8 cellular contexts compared by ENCODE assay signal in genomic region chr14:20632448-20632830, GRCh38. TPM values are rescaled to one million over a fixed set of nuclear protein-coding genes. Genes with fewer than 3 reads are reported as not detected.
DNase-seq lines count a peak whose midpoint lies in the region; ATAC-seq, FAIRE-seq and TF ChIP-seq lines count a peak whose summit lies in the region.

No MANE protein-coding gene starts in this region.

- DNase-seq in activated CD4-positive, alpha-beta T cell treated with anti-CD3 and anti-CD28 coated beads for 48 hours = peak; percentile 47
- DNase-seq in activated CD4-positive, alpha-beta T cell treated with anti-CD3 and anti-CD28 coated beads for 1 hour = no peak
- DNase-seq in activated naive CD8-positive, alpha-beta T cell treated with anti-CD3 and anti-CD28 coated beads, Interleukin-2, amount 50 U/mL, for 24 hours = peak; percentile 48
- no peak for DNase-seq in mesothelial cell of epicardium (ENCODE audit: low spot score in 2 of 2, unreplicated experiment in 2 of 2)
- DNase-seq in frontal cortex (ENCODE audit: low spot score in 2 of 2) = no peak
- DNase-seq in lower leg skin (ENCODE audit: low spot score in 2 of 2) = no peak
- DNase-seq in UCSD-AML1 (lab: John Stamatoyannopoulos, UW; ENCODE audit: unreplicated experiment) = no peak

- intact Hi-C loops in lower leg skin (cut with DNase I; ENCODE audit: low total_unique reads) = no loop called here

- no peaks in the 10 kb centered on the region for H3K9me3 Mint-ChIP-seq in activated naive CD8-positive, alpha-beta T cell treated with anti-CD3 and anti-CD28 coated beads, Interleukin-2, amount 50 U/mL, for 24 hours
- H3K9me3 Mint-ChIP-seq in mesothelial cell of epicardium = peaks cover 16% of the 10 kb centered on the region

- peaks cover 55% of the 10 kb centered on the region for H3K27me3 Mint-ChIP-seq in activated naive CD8-positive, alpha-beta T cell treated with anti-CD3 and anti-CD28 coated beads, Interleukin-2, amount 50 U/mL, for 24 hours
- peaks cover 86% of the 10 kb centered on the region for H3K27me3 Mint-ChIP-seq in mesothelial cell of epicardium (ENCODE audit: low read depth)

- ATAC-seq in HG03159 (IDR thresholded peaks at IDR 0.05; ENCODE audit: unreplicated experiment) = peak; percentile 21
- ATAC-seq in activated naive CD8-positive, alpha-beta T cell treated with anti-CD3 and anti-CD28 coated beads, Interleukin-2, amount 50 U/mL, for 24 hours = peak; percentile 27

- H3K36me3 Mint-ChIP-seq in activated naive CD8-positive, alpha-beta T cell treated with anti-CD3 and anti-CD28 coated beads, Interleukin-2, amount 50 U/mL, for 24 hours (ENCODE audit: low read depth) = peaks cover 8% of the 10 kb centered on the region
- H3K36me3 Mint-ChIP-seq in mesothelial cell of epicardium = no peaks in the 10 kb centered on the region

- H3K27ac Mint-ChIP-seq in activated naive CD8-positive, alpha-beta T cell treated with anti-CD3 and anti-CD28 coated beads, Interleukin-2, amount 50 U/mL, for 24 hours = peak overlapping the region; percentile 92
- H3K27ac Mint-ChIP-seq in mesothelial cell of epicardium = peak overlapping the region; percentile 67

- H3K4me3 Mint-ChIP-seq in activated naive CD8-positive, alpha-beta T cell treated with anti-CD3 and anti-CD28 coated beads, Interleukin-2, amount 50 U/mL, for 24 hours = peak overlapping the region; percentile 85
- peak overlapping the region; percentile 77 for H3K4me3 Mint-ChIP-seq in mesothelial cell of epicardium

- TF ChIP-seq POLR2A in lower leg skin (IDR thresholded peaks at IDR 0.05) = no peak

- no peak overlapping the region for H3K4me3 ChIP-seq in lower leg skin (ENCODE audit: low read depth, poor library complexity, severe bottlenecking)

- no peak for TF ChIP-seq CTCF in mesothelial cell of epicardium (IDR thresholded peaks at IDR 0.05; ENCODE audit: unreplicated experiment)
- TF ChIP-seq CTCF in lower leg skin (IDR thresholded peaks at IDR 0.05) = no peak

- no peak for FAIRE-seq in frontal cortex (lab: Jason Lieb, UNC)

- 1 to 4% methylated on average over 19 of the region's 19 CpGs for WGBS in lower leg skin, 2 donors

- peaks cover 54% of the 10 kb centered on the region for H3K4me1 Mint-ChIP-seq in activated naive CD8-positive, alpha-beta T cell treated with anti-CD3 and anti-CD28 coated beads, Interleukin-2, amount 50 U/mL, for 24 hours
- H3K4me1 Mint-ChIP-seq in mesothelial cell of epicardium = peaks cover 31% of the 10 kb centered on the region

RNA-seq across cellular contexts. Expression of gene OR6S1, which starts 9.1 kb away (rescaled TPM):
- total RNA-seq in mesothelial cell of epicardium (not detected in 3 replicates), frontal cortex (not detected), lower leg skin (not detected)

RNA-seq across cellular contexts. Expression of gene RNASE12, which starts 41.3 kb away (rescaled TPM):
- total RNA-seq in mesothelial cell of epicardium (not detected in 3 replicates), frontal cortex (not detected), lower leg skin (not detected)

RNA-seq across cellular contexts. Expression of gene RNASE11, which starts 44.6 kb away (rescaled TPM):
- total RNA-seq in mesothelial cell of epicardium = not detected in 3 replicates
- not detected for total RNA-seq in frontal cortex
- not detected for total RNA-seq in lower leg skin

RNA-seq across cellular contexts. Expression of gene RNASE4, which starts 51.9 kb away (rescaled TPM):
- total RNA-seq in mesothelial cell of epicardium = 4.6 to 6.2 TPM (median 5.3 TPM) in 3 replicates
- 1.2 TPM for total RNA-seq in frontal cortex
- 100 to 1,000 TPM in 2 of 4 donors, 10 to 100 TPM in 2; 67.3 to 102 (median 90.6) TPM for total RNA-seq in lower leg skin

RNA-seq across cellular contexts. Expression of gene ANG, which starts 56.1 kb away (rescaled TPM):
- 3.7 to 5.4 TPM (median 3.8 TPM) in 3 replicates for total RNA-seq in mesothelial cell of epicardium
- total RNA-seq in frontal cortex = 0.82 TPM
- 10 to 100 TPM; 19.8 to 45.5 (median 32.1) TPM for total RNA-seq in lower leg skin

Comparison
In these comparisons a context has a peak if more than half of its experiments do, and no peak if none do; other contexts are left out.
1. DNase-seq: peak in activated CD4-positive, alpha-beta T cell treated with anti-CD3 and anti-CD28 coated beads for 48 hours (single experiment) and activated naive CD8-positive, alpha-beta T cell treated with anti-CD3 and anti-CD28 coated beads, Interleukin-2, amount 50 U/mL, for 24 hours (single experiment); none in activated CD4-positive, alpha-beta T cell treated with anti-CD3 and anti-CD28 coated beads for 1 hour (single experiment), mesothelial cell of epicardium (0 of 2), frontal cortex (0 of 2), lower leg skin (0 of 2) and UCSD-AML1 (single experiment).